11 cellular contexts compared by ENCODE assay signal in genomic region chr5:115888027-115888426, GRCh38. TPM values are rescaled to one million over a fixed set of nuclear protein-coding genes. Genes with fewer than 3 reads are reported as not detected.
A peak's percentile ranks its signal among the peaks of the same experiment; 100 is the strongest.
DNase-seq lines count a peak whose midpoint lies in the region; ATAC-seq and TF ChIP-seq lines count a peak whose summit lies in the region.
"Had no signal": no experiment of that assay in that cellular context is flagged by ENCODE, and none has a peak within 500 bp of the region (broad histone marks: within the 10 kb centered on the region; RNA-seq: fewer than 3 reads in every experiment).

No MANE protein-coding gene starts in this region.

- DNase-seq in left ventricle myocardium inferior (no peak), heart left ventricle (no peak), PC-9 (no peak), fibroblast of pulmonary artery (ENCODE audit: low read depth) (peak; percentile 64), type B pancreatic cell (ENCODE audit: extremely low spot score, unreplicated experiment) (no peak), DMS114 treated with DMSO at 0.1 percent for 48 hours (lab: John Stamatoyannopoulos, UW; ENCODE audit: unreplicated experiment) (no peak)
- DNase-seq: activated T-cell treated with anti-CD3 and anti-CD28 coated beads, Interleukin-2, amount 50 U/mL, for 4 hours; effector memory CD8-positive, alpha-beta T cell had no signal

- no peak for TF ChIP-seq POLR2A in heart left ventricle (IDR thresholded peaks at IDR 0.05)

- H3K4me1 ChIP-seq in left ventricle myocardium inferior = no peaks in the 10 kb centered on the region
- no peaks in the 10 kb centered on the region for H3K4me1 ChIP-seq in heart left ventricle
- H3K4me1 ChIP-seq in PC-9 (replicated peaks; ENCODE audit: insufficient read depth) = no peaks in the 10 kb centered on the region

- H3K4me3 ChIP-seq in left ventricle myocardium inferior (no peak overlapping the region), heart left ventricle (no peak overlapping the region), PC-9 (no peak overlapping the region), fibroblast of pulmonary artery (replicated peaks; ENCODE audit: low read depth, low read length) (no peak overlapping the region)
- H3K4me3 ChIP-seq: SK-N-MC had no signal

- H3K27me3 Mint-ChIP-seq in type B pancreatic cell = no peaks in the 10 kb centered on the region
- H3K27me3 Mint-ChIP-seq: effector memory CD8-positive, alpha-beta T cell had no signal

- no peak overlapping the region for H3K27ac Mint-ChIP-seq in type B pancreatic cell
- H3K27ac Mint-ChIP-seq: effector memory CD8-positive, alpha-beta T cell had no signal

- H3K4me1 Mint-ChIP-seq in type B pancreatic cell (ENCODE audit: unreplicated experiment) = no peaks in the 10 kb centered on the region

- H3K36me3 Mint-ChIP-seq in type B pancreatic cell = peaks cover 9% of the 10 kb centered on the region

- no peaks in the 10 kb centered on the region for H3K79me2 ChIP-seq in PC-9 (ENCODE audit: low read depth)

- H3K9me3 ChIP-seq in left ventricle myocardium inferior (replicated peaks) = no peaks in the 10 kb centered on the region
- no peaks in the 10 kb centered on the region for H3K9me3 ChIP-seq in heart left ventricle
- H3K9me3 ChIP-seq in PC-9 (ENCODE audit: insufficient read depth, low read depth) = no peaks in the 10 kb centered on the region

- CTCF ChIA-PET in PC-9 (lab: Charles Lee) = interaction anchor here (0.8 to 1.0 kb wide), 2 partner anchors 144 to 180 kb away, joined by 3 read pairs; no protein-coding TSS in a partner anchor

- H3K36me3 ChIP-seq in left ventricle myocardium inferior = no peaks in the 10 kb centered on the region
- peaks cover 0 to 13% (median 3%) of the 10 kb centered on the region in 9 donors for H3K36me3 ChIP-seq in heart left ventricle
- H3K36me3 ChIP-seq in PC-9 (ENCODE audit: low read depth) = no peaks in the 10 kb centered on the region

- no peaks in the 10 kb centered on the region for H4K20me1 ChIP-seq in PC-9 (ENCODE audit: insufficient read depth)

- H3K27me3 ChIP-seq in left ventricle myocardium inferior (ENCODE audit: low read depth) (no peaks in the 10 kb centered on the region), heart left ventricle (no peaks in the 10 kb centered on the region), PC-9 (ENCODE audit: insufficient read depth, low read depth) (no peaks in the 10 kb centered on the region)

- ATAC-seq in heart left ventricle (no peak), GM19467 (IDR thresholded peaks at IDR 0.05; ENCODE audit: unreplicated experiment) (no peak), GM18870 (IDR thresholded peaks at IDR 0.05; ENCODE audit: unreplicated experiment) (no peak)
- ATAC-seq: activated T-cell treated with anti-CD3 and anti-CD28 coated beads, Interleukin-2, amount 50 U/mL, for 4 hours; effector memory CD8-positive, alpha-beta T cell had no signal

- TF ChIP-seq CTCF in left ventricle myocardium inferior (IDR thresholded peaks at IDR 0.05; ENCODE audit: borderline replicate concordance) (peak; percentile 30), heart left ventricle (IDR thresholded peaks at IDR 0.05) (peak in 5 of 12 donors; percentile 6 to 32 (median 19)), PC-9 (conservative IDR thresholded peaks at IDR 0.05) (peak; percentile 66), fibroblast of pulmonary artery (IDR thresholded peaks at IDR 0.05; ENCODE audit: low read length, missing control alignments) (peak; percentile 25), type B pancreatic cell (conservative IDR thresholded peaks at IDR 0.05) (peak; percentile 35)

- no peaks in the 10 kb centered on the region for H3K9me2 ChIP-seq in PC-9 (ENCODE audit: insufficient read depth)

- no peaks in the 10 kb centered on the region for H3K9me3 Mint-ChIP-seq in type B pancreatic cell
- H3K9me3 Mint-ChIP-seq: activated T-cell treated with anti-CD3 and anti-CD28 coated beads, Interleukin-2, amount 50 U/mL, for 4 hours; effector memory CD8-positive, alpha-beta T cell had no signal

- H3F3A ChIP-seq in PC-9 (ENCODE audit: insufficient read depth, low read depth) = no peaks in the 10 kb centered on the region

- 71 to 74% (median 73%) methylated on average over 1 of the region's 1 CpG for WGBS in heart left ventricle, 4 donors

- intact Hi-C loops in left ventricle myocardium inferior (cut with micrococcal nuclease) (no loop called here), heart left ventricle (cut with DNase I) (loop anchor here in 4 of 10 donors (5.0 to 10.0 kb wide), 2 partner anchors 177 to 179 kb away; no protein-coding TSS in a partner anchor), PC-9 (cut with micrococcal nuclease; ENCODE audit: unreplicated experiment) (loop anchor here (1.0 kb wide), 1 partner anchor 180 kb away; no protein-coding TSS in a partner anchor)

- H3K4me2 ChIP-seq in PC-9 = no peak overlapping the region

- H3K27ac ChIP-seq in left ventricle myocardium inferior (replicated peaks) = no peak overlapping the region
- H3K27ac ChIP-seq in heart left ventricle = no peak overlapping the region
- no peak overlapping the region for H3K27ac ChIP-seq in PC-9
- H3K27ac ChIP-seq: SK-N-MC had no signal

- BruUV-seq in PC-9 (replicated peaks; lab: Mats Ljungman, UMichigan) = no TSS peak

- H3K4me3 Mint-ChIP-seq in type B pancreatic cell = no peak overlapping the region
- H3K4me3 Mint-ChIP-seq: activated T-cell treated with anti-CD3 and anti-CD28 coated beads, Interleukin-2, amount 50 U/mL, for 4 hours; effector memory CD8-positive, alpha-beta T cell had no signal

- H2AFZ ChIP-seq in PC-9 = no peak overlapping the region

- POLR2A ChIA-PET in PC-9 (lab: Charles Lee; ENCODE audit: unreplicated experiment) = no interaction called here

RNA-seq across cellular contexts. Expression of gene AP3S1, which starts 46.3 kb away (rescaled TPM):
- total RNA-seq in left ventricle myocardium inferior = 57.3 TPM
- total RNA-seq in heart left ventricle = 10 to 100 TPM; 20.3 to 56.4 (median 46.6) TPM
- 10 to 100 TPM; 40.8 to 42.1 TPM for polyA plus RNA-seq in heart left ventricle
- total RNA-seq in PC-9 (2021) = 38.8 and 49.1 TPM in 2 replicates
- 77.5 and 78.1 TPM in 2 replicates for total RNA-seq in type B pancreatic cell (ENCODE audit: low replicate concordance)

RNA-seq across cellular contexts. Expression of gene ATG12, which starts 46.7 kb away (rescaled TPM):
- total RNA-seq in left ventricle myocardium inferior (24.1 TPM), heart left ventricle (10 to 100 TPM; 15.3 to 29.2 (median 20.8) TPM), PC-9 (2021) (39.8 and 48.7 TPM in 2 replicates), type B pancreatic cell (ENCODE audit: low replicate concordance) (34.4 and 45.9 TPM in 2 replicates)
- polyA plus RNA-seq in heart left ventricle = 10 to 100 TPM; 23.0 to 31.3 TPM
